In genomic region chr4:181150173-181150572, GRCh38 we compare ENCODE assay signal across 19 cellular contexts.
A peak's percentile ranks its signal among the peaks of the same experiment; 100 is the strongest.
DNase-seq lines count a peak whose midpoint lies in the region; ATAC-seq lines count a peak whose summit lies in the region.
"Had no signal": no experiment of that assay in that cellular context is flagged by ENCODE, and none has a peak within 500 bp of the region (broad histone marks: within the 10 kb centered on the region; RNA-seq: fewer than 3 reads in every experiment).

No MANE protein-coding gene starts in this region.

- whole genome bisulfite sequencing in GM23248 (ENCODE audit: low coverage in 1 of 2, low lambda C conversion rate in 2 of 2, missing lambda C conversion rate in 2 of 2), 2 experiments, result 8 to 19% methylated on average over 4 of the region's 4 CpGs
- WGBS in right cardiac atrium, result 46% methylated on average over 4 of the region's 4 CpGs

- H3K36me3 ChIP-seq in SJCRH30 (no peaks in the 10 kb centered on the region), GM23248 (ENCODE audit: low read depth) (no peaks in the 10 kb centered on the region)
- H3K36me3 ChIP-seq: colonic mucosa, vagina had no signal

- no peaks in the 10 kb centered on the region for H3K79me2 ChIP-seq in GM23248 (ENCODE audit: insufficient read depth)

- intact Hi-C loops in right cardiac atrium (cut with DNase I), result no loop called here

- H3K9me3 ChIP-seq in SJCRH30 (replicated peaks) (no peaks in the 10 kb centered on the region), GM23248 (ENCODE audit: low read depth) (no peaks in the 10 kb centered on the region), right cardiac atrium (ENCODE audit: control insufficient read depth, low read length) (no peaks in the 10 kb centered on the region)
- H3K9me3 ChIP-seq: A549, colonic mucosa, vagina had no signal

- H3K4me2 ChIP-seq in GM23248 (ENCODE audit: unreplicated experiment), result no peak overlapping the region
- H3K4me2 ChIP-seq: A549 had no signal

- DNase-seq in NCI-H82 (lab: John Stamatoyannopoulos, UW) (peak; percentile 11), NCI-H82 treated with DMSO at 0.1 percent for 48 hours (lab: John Stamatoyannopoulos, UW; ENCODE audit: unreplicated experiment) (no peak), NCI-H2029 treated with DMSO at 0.1 percent for 48 hours (lab: John Stamatoyannopoulos, UW) (peak; percentile 35), SJCRH30 (peak; percentile 4 to 47), mucosa of gallbladder (ENCODE audit: low spot score) (peak; percentile 36), occipital lobe (lab: John Stamatoyannopoulos, UW) (no peak), GM23248 (no peak), right cardiac atrium (no peak)
- DNase-seq: activated CD4-positive, alpha-beta T cell treated with anti-CD3 and anti-CD28 coated beads, Interleukin-2, amount 50 U/mL, for 1 hour; activated naive CD4-positive, alpha-beta T cell treated with anti-CD3 and anti-CD28 coated beads, Interleukin-2, amount 10 ng/mL, durations not matched to agents 7 days and 5 days; C1 segment of cervical spinal cord; colonic mucosa; foreskin keratinocyte; left ventricle myocardium superior; MV-4-11; PC-3; SW 1271 had no signal

- in situ Hi-C loops in GM23248 (cut with MboI), result loop anchor here (25.0 kb wide), 1 partner anchor 1662 kb away; no protein-coding TSS in a partner anchor

- H3F3A ChIP-seq in GM23248 (ENCODE audit: insufficient read depth), result no peaks in the 10 kb centered on the region

- H3K27ac ChIP-seq in SJCRH30 (no peak overlapping the region), GM23248 (no peak overlapping the region), right cardiac atrium (ENCODE audit: low read length) (no peak overlapping the region)
- H3K27ac ChIP-seq: A549, colonic mucosa, foreskin keratinocyte, vagina had no signal

- H3K4me1 ChIP-seq in SJCRH30 (no peaks in the 10 kb centered on the region), GM23248 (ENCODE audit: insufficient read depth) (no peaks in the 10 kb centered on the region), right cardiac atrium (ENCODE audit: control insufficient read depth, insufficient read depth, low read length) (no peaks in the 10 kb centered on the region)
- H3K4me1 ChIP-seq: A549, colonic mucosa, foreskin keratinocyte, vagina had no signal

- H3K4me3 ChIP-seq in SJCRH30 (no peak overlapping the region), GM23248 (no peak overlapping the region), right cardiac atrium (ENCODE audit: low read length) (no peak overlapping the region)
- H3K4me3 ChIP-seq: A549, colonic mucosa, vagina had no signal

- no peaks in the 10 kb centered on the region for H3K27me3 ChIP-seq in SJCRH30
- no peaks in the 10 kb centered on the region for H3K27me3 ChIP-seq in GM23248 (replicated peaks; ENCODE audit: insufficient read depth)
- H3K27me3 ChIP-seq in right cardiac atrium (ENCODE audit: control insufficient read depth, insufficient read depth), result no peaks in the 10 kb centered on the region
- H3K27me3 ChIP-seq: colonic mucosa, foreskin keratinocyte, vagina had no signal

- H3K9ac ChIP-seq in GM23248, result no peak overlapping the region

- no peak for ATAC-seq in right cardiac atrium
- ATAC-seq: A549, foreskin keratinocyte, left ventricle myocardium superior, PC-3 had no signal

- H2AFZ ChIP-seq in GM23248, result no peak overlapping the region

- H4K20me1 ChIP-seq in GM23248 (ENCODE audit: insufficient read depth), result no peaks in the 10 kb centered on the region

- H3K9me2 ChIP-seq in GM23248 (ENCODE audit: insufficient read depth), result no peaks in the 10 kb centered on the region

Comparison
In these comparisons a context has a peak if more than half of its experiments do, and no peak if none do; other contexts are left out.
1. DNase-seq: peak in NCI-H82 (single experiment), NCI-H2029 treated with DMSO at 0.1 percent for 48 hours (single experiment), SJCRH30 (2 of 2) and mucosa of gallbladder (single experiment); none in NCI-H82 treated with DMSO at 0.1 percent for 48 hours (single experiment), occipital lobe (single experiment), GM23248 (single experiment) and right cardiac atrium (0 of 3).